In the genomic region with DNA sequence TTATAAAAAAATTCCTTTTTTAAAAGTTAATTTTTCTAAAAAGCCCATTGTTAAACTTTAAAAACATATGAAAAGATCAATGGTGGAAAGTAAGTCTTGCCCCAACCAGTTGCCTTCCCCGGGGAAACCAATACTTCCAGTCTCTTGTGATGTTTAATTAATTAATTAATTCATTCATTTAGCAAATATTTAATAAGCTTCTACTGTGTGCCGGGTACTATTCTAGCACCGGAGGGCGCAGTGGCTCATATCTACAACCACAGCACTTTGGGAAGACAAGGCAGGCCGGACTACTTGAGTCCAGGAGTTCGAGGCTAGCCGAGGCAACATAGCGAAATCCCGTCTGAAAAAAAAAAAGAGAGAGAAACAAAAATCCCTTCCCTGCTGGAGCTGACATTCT, we compare ENCODE assay signal across 15 cellular contexts.
DNase-seq lines count a peak whose midpoint lies in the region; ATAC-seq, FAIRE-seq and TF ChIP-seq lines count a peak whose summit lies in the region.
"Had no signal": no experiment of that assay in that cellular context is flagged by ENCODE, and none has a peak within 500 bp of the region (broad histone marks: within the 10 kb centered on the region; RNA-seq: fewer than 3 reads in every experiment).

No MANE protein-coding gene starts in this region.

- peaks cover 11% of the 10 kb centered on the region for H3K36me3 ChIP-seq in H7 (replicated peaks; ENCODE audit: control insufficient read depth, insufficient read depth, low read length)

- H3K27me3 ChIP-seq in H7 (ENCODE audit: control insufficient read depth, insufficient read depth, low read length) = no peaks in the 10 kb centered on the region
- H3K27me3 ChIP-seq: body of pancreas, sigmoid colon had no signal

- DNase-seq in COR-L47 (lab: John Stamatoyannopoulos, UW) = peak; percentile 1
- no peak for DNase-seq in HFF-Myc (ENCODE audit: extremely low read depth, low read depth)
- peak; percentile 16 for DNase-seq in foreskin melanocyte
- no peak for DNase-seq in activated CD8-positive, alpha-beta memory T cell treated with anti-CD3 and anti-CD28 coated beads, Interleukin-2, amount 50 U/mL, for 4 hours
- DNase-seq in frontal cortex (ENCODE audit: low spot score in 2 of 2) = no peak
- DNase-seq in H7 = no peak
- DNase-seq: activated CD4-positive, CD25-positive, alpha-beta regulatory T cell; immature natural killer cell; NCI-H2171 treated with DMSO at 0.1 percent for 48 hours; Right ventricle myocardium superior; sigmoid colon; substantia nigra had no signal

- H3K4me3 ChIP-seq in HFF-Myc (replicated peaks; ENCODE audit: low read depth, low read length) (no peak overlapping the region), H7 (ENCODE audit: insufficient read depth, low read depth, low read length) (no peak overlapping the region)
- H3K4me3 ChIP-seq: body of pancreas, sigmoid colon had no signal

- 0 out of 3 replicates have a peak, but pooled peaks have one; percentile 38 for ATAC-seq in SK-N-SH treated with all-trans-retinoic acid at 6 μM for 48 hours
- no peak for ATAC-seq in GM18520 (IDR thresholded peaks at IDR 0.05; ENCODE audit: unreplicated experiment)
- ATAC-seq: body of pancreas had no signal

- peak; percentile 2 for TF ChIP-seq CTCF in HFF-Myc (IDR thresholded peaks at IDR 0.05; ENCODE audit: low read depth, low read length, missing control alignments)

- FAIRE-seq in frontal cortex (lab: Jason Lieb, UNC) = no peak

TF ChIP-seq in SK-N-SH treated with all-trans-retinoic acid at 6 μM for 48 hours, 23 proteins besides CTCF, POLR2A, EP300 and RAD21:
- no peak for TF ChIP-seq TOX (CRISPR knock-in tag; IDR thresholded peaks at IDR 0.05; ENCODE audit: borderline replicate concordance)
- TF ChIP-seq, protein P1, sequence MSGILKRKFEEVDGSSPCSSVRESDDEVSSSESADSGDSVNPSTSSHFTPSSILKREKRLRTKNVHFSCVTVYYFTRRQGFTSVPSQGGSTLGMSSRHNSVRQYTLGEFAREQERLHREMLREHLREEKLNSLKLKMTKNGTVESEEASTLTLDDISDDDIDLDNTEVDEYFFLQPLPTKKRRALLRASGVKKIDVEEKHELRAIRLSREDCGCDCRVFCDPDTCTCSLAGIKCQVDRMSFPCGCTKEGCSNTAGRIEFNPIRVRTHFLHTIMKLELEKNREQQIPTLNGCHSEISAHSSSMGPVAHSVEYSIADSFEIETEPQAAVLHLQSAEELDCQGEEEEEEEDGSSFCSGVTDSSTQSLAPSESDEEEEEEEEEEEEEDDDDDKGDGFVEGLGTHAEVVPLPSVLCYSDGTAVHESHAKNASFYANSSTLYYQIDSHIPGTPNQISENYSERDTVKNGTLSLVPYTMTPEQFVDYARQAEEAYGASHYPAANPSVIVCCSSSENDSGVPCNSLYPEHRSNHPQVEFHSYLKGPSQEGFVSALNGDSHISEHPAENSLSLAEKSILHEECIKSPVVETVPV (CRISPR knock-in tag; IDR thresholded peaks at IDR 0.05) = no peak
- no peak for TF ChIP-seq ESRRG (CRISPR knock-in tag; IDR thresholded peaks at IDR 0.05)
- TF ChIP-seq RARB (CRISPR knock-in tag; IDR thresholded peaks at IDR 0.05) = no peak
- TF ChIP-seq, protein P2, sequence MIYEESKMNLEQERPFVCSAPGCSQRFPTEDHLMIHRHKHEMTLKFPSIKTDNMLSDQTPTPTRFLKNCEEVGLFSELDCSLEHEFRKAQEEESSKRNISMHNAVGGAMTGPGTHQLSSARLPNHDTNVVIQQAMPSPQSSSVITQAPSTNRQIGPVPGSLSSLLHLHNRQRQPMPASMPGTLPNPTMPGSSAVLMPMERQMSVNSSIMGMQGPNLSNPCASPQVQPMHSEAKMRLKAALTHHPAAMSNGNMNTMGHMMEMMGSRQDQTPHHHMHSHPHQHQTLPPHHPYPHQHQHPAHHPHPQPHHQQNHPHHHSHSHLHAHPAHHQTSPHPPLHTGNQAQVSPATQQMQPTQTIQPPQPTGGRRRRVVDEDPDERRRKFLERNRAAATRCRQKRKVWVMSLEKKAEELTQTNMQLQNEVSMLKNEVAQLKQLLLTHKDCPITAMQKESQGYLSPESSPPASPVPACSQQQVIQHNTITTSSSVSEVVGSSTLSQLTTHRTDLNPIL (CRISPR knock-in tag; IDR thresholded peaks at IDR 0.05; ENCODE audit: low read depth) = no peak
- no peak for TF ChIP-seq CSDC2 (CRISPR knock-in tag; IDR thresholded peaks at IDR 0.05)
- TF ChIP-seq BACH2 (CRISPR knock-in tag; IDR thresholded peaks at IDR 0.05; ENCODE audit: borderline replicate concordance) = no peak
- TF ChIP-seq OSR1 (CRISPR knock-in tag; IDR thresholded peaks at IDR 0.05) = no peak
- no peak for TF ChIP-seq ZC3H10 (CRISPR knock-in tag; IDR thresholded peaks at IDR 0.05)

Comparison
In these comparisons a context has a peak if more than half of its experiments do, and no peak if none do; other contexts are left out.
1. DNase-seq: peak in COR-L47 (single experiment) and foreskin melanocyte (single experiment); none in HFF-Myc (single experiment), activated CD8-positive, alpha-beta memory T cell treated with anti-CD3 and anti-CD28 coated beads, Interleukin-2, amount 50 U/mL, for 4 hours (single experiment), frontal cortex (0 of 2) and H7 (single experiment).